ENCODE assay signal across 1 cellular context in genomic region chr11:35550374-35551036, GRCh38.
TF ChIP-seq lines count a peak whose summit lies in the region.

No MANE protein-coding gene starts in this region.

TF ChIP-seq in A549, 52 proteins besides CTCF, POLR2A, EP300 and RAD21 (continued from another document):
- TF ChIP-seq, protein P1, sequence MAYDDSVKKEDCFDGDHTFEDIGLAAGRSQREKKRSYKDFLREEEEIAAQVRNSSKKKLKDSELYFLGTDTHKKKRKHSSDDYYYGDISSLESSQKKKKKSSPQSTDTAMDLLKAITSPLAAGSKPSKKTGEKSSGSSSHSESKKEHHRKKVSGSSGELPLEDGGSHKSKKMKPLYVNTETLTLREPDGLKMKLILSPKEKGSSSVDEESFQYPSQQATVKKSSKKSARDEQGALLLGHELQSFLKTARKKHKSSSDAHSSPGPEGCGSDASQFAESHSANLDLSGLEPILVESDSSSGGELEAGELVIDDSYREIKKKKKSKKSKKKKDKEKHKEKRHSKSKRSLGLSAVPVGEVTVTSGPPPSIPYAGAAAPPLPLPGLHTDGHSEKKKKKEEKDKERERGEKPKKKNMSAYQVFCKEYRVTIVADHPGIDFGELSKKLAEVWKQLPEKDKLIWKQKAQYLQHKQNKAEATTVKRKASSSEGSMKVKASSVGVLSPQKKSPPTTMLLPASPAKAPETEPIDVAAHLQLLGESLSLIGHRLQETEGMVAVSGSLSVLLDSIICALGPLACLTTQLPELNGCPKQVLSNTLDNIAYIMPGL (CRISPR knock-in tag; IDR thresholded peaks at IDR 0.05; ENCODE audit: borderline replicate concordance) = no peak
- TF ChIP-seq KDM1A (IDR thresholded peaks at IDR 0.05; ENCODE audit: low read depth) (no peak), SMC3 (IDR thresholded peaks at IDR 0.05) (no peak), JUN (IDR thresholded peaks at IDR 0.05) (no peak), CBX8 (IDR thresholded peaks at IDR 0.05) (no peak), MYC (IDR thresholded peaks at IDR 0.05; ENCODE audit: borderline replicate concordance, low read length) (no peak)
- TF ChIP-seq, protein P2, sequence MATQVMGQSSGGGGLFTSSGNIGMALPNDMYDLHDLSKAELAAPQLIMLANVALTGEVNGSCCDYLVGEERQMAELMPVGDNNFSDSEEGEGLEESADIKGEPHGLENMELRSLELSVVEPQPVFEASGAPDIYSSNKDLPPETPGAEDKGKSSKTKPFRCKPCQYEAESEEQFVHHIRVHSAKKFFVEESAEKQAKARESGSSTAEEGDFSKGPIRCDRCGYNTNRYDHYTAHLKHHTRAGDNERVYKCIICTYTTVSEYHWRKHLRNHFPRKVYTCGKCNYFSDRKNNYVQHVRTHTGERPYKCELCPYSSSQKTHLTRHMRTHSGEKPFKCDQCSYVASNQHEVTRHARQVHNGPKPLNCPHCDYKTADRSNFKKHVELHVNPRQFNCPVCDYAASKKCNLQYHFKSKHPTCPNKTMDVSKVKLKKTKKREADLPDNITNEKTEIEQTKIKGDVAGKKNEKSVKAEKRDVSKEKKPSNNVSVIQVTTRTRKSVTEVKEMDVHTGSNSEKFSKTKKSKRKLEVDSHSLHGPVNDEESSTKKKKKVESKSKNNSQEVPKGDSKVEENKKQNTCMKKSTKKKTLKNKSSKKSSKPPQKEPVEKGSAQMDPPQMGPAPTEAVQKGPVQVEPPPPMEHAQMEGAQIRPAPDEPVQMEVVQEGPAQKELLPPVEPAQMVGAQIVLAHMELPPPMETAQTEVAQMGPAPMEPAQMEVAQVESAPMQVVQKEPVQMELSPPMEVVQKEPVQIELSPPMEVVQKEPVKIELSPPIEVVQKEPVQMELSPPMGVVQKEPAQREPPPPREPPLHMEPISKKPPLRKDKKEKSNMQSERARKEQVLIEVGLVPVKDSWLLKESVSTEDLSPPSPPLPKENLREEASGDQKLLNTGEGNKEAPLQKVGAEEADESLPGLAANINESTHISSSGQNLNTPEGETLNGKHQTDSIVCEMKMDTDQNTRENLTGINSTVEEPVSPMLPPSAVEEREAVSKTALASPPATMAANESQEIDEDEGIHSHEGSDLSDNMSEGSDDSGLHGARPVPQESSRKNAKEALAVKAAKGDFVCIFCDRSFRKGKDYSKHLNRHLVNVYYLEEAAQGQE (IDR thresholded peaks at IDR 0.05) = no peak
